In the genomic region with DNA sequence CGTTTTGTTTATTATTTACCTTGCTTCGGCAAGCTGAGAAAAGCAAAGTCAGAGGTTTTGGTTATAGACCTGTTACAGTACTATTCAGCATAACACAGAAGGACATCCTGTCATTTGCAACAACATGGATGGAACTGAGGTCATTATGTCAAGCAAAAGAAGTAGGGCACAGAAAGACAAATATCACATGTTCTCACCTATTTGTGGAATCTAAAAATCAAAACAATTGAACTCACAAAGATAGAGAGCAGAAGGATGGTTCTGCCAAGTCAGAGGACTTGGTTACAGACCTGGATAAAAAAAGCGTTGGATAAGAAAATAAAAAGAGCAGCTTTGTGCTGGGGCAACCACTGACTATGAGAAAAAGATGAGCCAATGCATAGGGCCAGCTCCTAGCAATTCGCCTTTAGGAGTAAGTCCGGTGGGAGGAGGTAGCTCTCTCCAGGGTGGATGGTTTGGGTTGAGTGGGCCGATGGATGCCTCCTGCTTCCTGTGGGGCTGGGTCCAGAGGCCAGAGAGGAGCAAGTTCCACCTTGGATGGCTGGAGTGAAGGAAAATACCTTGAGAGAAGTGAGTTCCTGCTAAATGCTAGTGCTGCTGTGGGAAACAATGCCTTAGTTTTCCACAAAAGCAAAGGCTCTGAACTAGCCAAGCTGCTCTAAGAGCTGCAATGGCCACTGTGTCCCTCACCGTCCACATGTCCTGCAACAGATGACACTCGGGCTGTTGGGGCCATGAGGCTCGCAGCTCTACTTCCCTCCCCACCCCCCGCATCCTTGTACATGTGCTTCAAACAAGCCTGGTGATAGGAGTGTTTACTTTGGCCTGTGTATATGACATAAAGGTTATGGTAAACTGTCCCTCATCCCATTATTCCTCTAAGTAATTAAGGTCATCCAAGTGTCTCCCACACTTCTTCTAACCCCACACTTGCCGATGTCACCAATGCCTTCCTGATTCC, we compare ENCODE assay signal across 26 cellular contexts. TPM values are rescaled to one million over a fixed set of nuclear protein-coding genes. Genes with fewer than 3 reads are reported as not detected.
DNase-seq lines count a peak whose midpoint lies in the region; ATAC-seq, FAIRE-seq and TF ChIP-seq lines count a peak whose summit lies in the region.
"Had no signal": no experiment of that assay in that cellular context is flagged by ENCODE, and none has a peak within 500 bp of the region (broad histone marks: within the 10 kb centered on the region; RNA-seq: fewer than 3 reads in every experiment).

No MANE protein-coding gene starts in this region.

- H4K20me1 ChIP-seq in HepG2 (ENCODE audit: insufficient read depth, low read length) = no peaks in the 10 kb centered on the region
- H4K20me1 ChIP-seq: BLaER1 treated with 17β-estradiol and CSF1 and Interleukin-3, amounts not matched to agents 10 nM and 100 nM had no signal

- no peaks in the 10 kb centered on the region for H3K79me2 ChIP-seq in HepG2 (ENCODE audit: insufficient read depth, low read length)

- no peaks in the 10 kb centered on the region for H3K36me3 Mint-ChIP-seq in nephron progenitor cell (ENCODE audit: low read depth)
- H3K36me3 Mint-ChIP-seq: CD4-positive, alpha-beta memory T cell had no signal

- peaks cover 11% of the 10 kb centered on the region for H3K4me1 Mint-ChIP-seq in nephron progenitor cell

- ATAC-seq in Panc1 (peak; percentile 42; the same call in 1 of the 2 replicates), HepG2 (peak; percentile 28)
- ATAC-seq: A549, GM12878, GM23338, HCT116 had no signal

- H3K27me3 Mint-ChIP-seq in nephron progenitor cell (ENCODE audit: low read depth, poor library complexity) = no peaks in the 10 kb centered on the region

- no peak; a peak in 1 of 4 replicates for TF ChIP-seq EP300 in HepG2 (IDR thresholded peaks at IDR 0.05; ENCODE audit: low read depth in 2 of 2, low read length in 2 of 2)
- TF ChIP-seq EP300 in HepG2 (CRISPR knock-in tag; IDR thresholded peaks at IDR 0.05; ENCODE audit: borderline replicate concordance) = no peak

- no peaks in the 10 kb centered on the region for H3K27me3 ChIP-seq in Panc1 (ENCODE audit: control insufficient read depth, insufficient read depth, low read length)
- H3K27me3 ChIP-seq in HepG2 (ENCODE audit: control insufficient read depth in 1 of 2, insufficient read depth in 2 of 2, low read length in 2 of 2) = no peaks in the 10 kb centered on the region
- H3K27me3 ChIP-seq: BE2C; BLaER1 treated with 17β-estradiol and CSF1 and Interleukin-3, amounts not matched to agents 10 nM and 100 nM had no signal

- H3K4me3 ChIP-seq in Panc1 (ENCODE audit: low read depth in 2 of 2, low read length in 2 of 2) (no peak overlapping the region), HepG2 (replicated peaks in 1 of 3; ENCODE audit: insufficient read depth in 1 of 3, low read depth in 2 of 3, low read length in 3 of 3) (no peak overlapping the region)
- H3K4me3 ChIP-seq: A549; BLaER1 treated with 17β-estradiol and CSF1 and Interleukin-3, amounts not matched to agents 10 nM and 100 nM; GM12878; GM23338 had no signal

- in situ Hi-C loops in Panc1 (cut with HindIII; ENCODE audit: low pct_unique_long_range_greater_than_20kb, low sequenced_read_pairs) (no loop called here), HepG2 (cut with HindIII; ENCODE audit: extremely low pct_ligation_motif_present, low pct_unique_long_range_greater_than_20kb) (no loop called here)

- no peak overlapping the region for H3K4me3 Mint-ChIP-seq in nephron progenitor cell
- H3K4me3 Mint-ChIP-seq: CD4-positive, alpha-beta memory T cell; GM23338; H9 had no signal

- H3K4me1 ChIP-seq in Panc1 (ENCODE audit: control insufficient read depth, insufficient read depth, low read length) (no peaks in the 10 kb centered on the region), HepG2 (ENCODE audit: insufficient read depth, low read length) (peaks cover 73% of the 10 kb centered on the region)
- H3K4me1 ChIP-seq: BE2C had no signal

- DNase-seq in Panc1 (ENCODE audit: low read depth, low spot score) = no peak
- no peak for DNase-seq in HepG2 (ENCODE audit: low spot score)
- DNase-seq in mucosa of gallbladder (ENCODE audit: low spot score) = peak; percentile 35
- DNase-seq in activated effector memory CD4-positive, alpha-beta T cell treated with Interleukin-2 at 50 U/mL for 16 hours = no peak
- no peak for DNase-seq in nephron progenitor cell
- no peak for DNase-seq in OCI-M1 (lab: John Stamatoyannopoulos, UW)
- no peak for DNase-seq in NCI-H226
- DNase-seq: 8988T; ACHN; AML-193; BE2C; Calu3; CD4-positive, alpha-beta memory T cell; COR-L47; DMS79; EL; GDM1; H9 had no signal

- H3K9me3 ChIP-seq in Panc1 (ENCODE audit: control insufficient read depth, insufficient read depth, low read depth, low read length) = no peaks in the 10 kb centered on the region
- no peaks in the 10 kb centered on the region for H3K9me3 ChIP-seq in HepG2 (ENCODE audit: low read length)
- H3K9me3 ChIP-seq: A549; BE2C; BLaER1 treated with 17β-estradiol and CSF1 and Interleukin-3, amounts not matched to agents 10 nM and 100 nM had no signal

- TF ChIP-seq CTCF in C4-2B (conservative IDR thresholded peaks at IDR 0.05) (no peak), Panc1 (IDR thresholded peaks at IDR 0.05) (no peak), HepG2 (CRISPR knock-in tag; IDR thresholded peaks at IDR 0.05) (no peak), nephron progenitor cell (IDR thresholded peaks at IDR 0.05) (no peak)

- H3K27ac ChIP-seq in C4-2B = peak overlapping the region; percentile 45
- no peak overlapping the region for H3K27ac ChIP-seq in Panc1 (ENCODE audit: low read length)
- H3K27ac ChIP-seq in HepG2 (ENCODE audit: extremely low read length, insufficient read depth, low read length) = no peak overlapping the region
- H3K27ac ChIP-seq: A549; BLaER1 treated with 17β-estradiol and CSF1 and Interleukin-3, amounts not matched to agents 10 nM and 100 nM had no signal

- POLR2A ChIA-PET in Panc1 (lab: Charles Lee) (no interaction called here), HepG2 (lab: Yijun Ruan, JAX) (interaction anchor here (1.1 kb wide), 1 partner anchor 16 kb away, joined by 3 read pairs; no protein-coding TSS in a partner anchor)

- H3K27ac Mint-ChIP-seq in nephron progenitor cell = no peak overlapping the region
- H3K27ac Mint-ChIP-seq: CD4-positive, alpha-beta memory T cell; GM23338; H9 had no signal

- peak overlapping the region; percentile 32 for H3K4me2 ChIP-seq in HepG2 (ENCODE audit: low read depth, low read length)
- H3K4me2 ChIP-seq: A549; BLaER1 treated with 17β-estradiol and CSF1 and Interleukin-3, amounts not matched to agents 10 nM and 100 nM; GM23338 had no signal

- intact Hi-C loops in Panc1 (cut with micrococcal nuclease; ENCODE audit: unreplicated experiment) = no loop called here
- intact Hi-C loops in HepG2 (cut with micrococcal nuclease; ENCODE audit: unreplicated experiment) = no loop called here

- CTCF ChIA-PET in Panc1 (lab: Charles Lee) = no interaction called here
- CTCF ChIA-PET in HepG2 (lab: Yijun Ruan, JAX; ENCODE audit: low intra/inter-chr PET ratio, low total read pairs) = no interaction called here

- H3K36me3 ChIP-seq in Panc1 (ENCODE audit: control insufficient read depth, insufficient read depth, low read length) (no peaks in the 10 kb centered on the region), HepG2 (replicated peaks in 1 of 2; ENCODE audit: control insufficient read depth in 1 of 2, insufficient read depth in 2 of 2, low read length in 2 of 2) (no peaks in the 10 kb centered on the region)
- H3K36me3 ChIP-seq: BE2C; BLaER1 treated with 17β-estradiol and CSF1 and Interleukin-3, amounts not matched to agents 10 nM and 100 nM had no signal

- H2AFZ ChIP-seq in HepG2 (ENCODE audit: low read length) = no peak overlapping the region

- H3K9ac ChIP-seq in HepG2 (ENCODE audit: insufficient read depth, low read depth, low read length) = no peak overlapping the region
- H3K9ac ChIP-seq: BLaER1 treated with 17β-estradiol and CSF1 and Interleukin-3, amounts not matched to agents 10 nM and 100 nM had no signal

- 64% methylated on average over 11 of the region's 11 CpGs for WGBS in HepG2 (ENCODE audit: low lambda C conversion rate)

- no peaks in the 10 kb centered on the region for H3K9me3 Mint-ChIP-seq in nephron progenitor cell
- H3K9me3 Mint-ChIP-seq: GM23338, H9 had no signal

- no peak for TF ChIP-seq RAD21 in HepG2 (CRISPR knock-in tag; IDR thresholded peaks at IDR 0.05)

- no peak for FAIRE-seq in HepG2 (lab: Jason Lieb, UNC)
- FAIRE-seq: A549, GM12878, GM18507 had no signal

- TF ChIP-seq POLR2A in HepG2 (IDR thresholded peaks at IDR 0.05; ENCODE audit: insufficient read depth in 1 of 2, low read depth in 2 of 2, low read length in 2 of 2) = no peak

- BruUV-seq in Panc1 (replicated peaks; lab: Mats Ljungman, UMichigan) = no TSS peak
- no TSS peak for BruUV-seq in HepG2 (replicated peaks; lab: Mats Ljungman, UMichigan)

RNA-seq across cellular contexts. Expression of gene ACOT12, which starts 38.4 kb away (rescaled TPM):
- total RNA-seq in Panc1 (2021; ENCODE audit: unreplicated experiment) (0.74 TPM), HepG2 (2016; rRNA removed; fragmentation: Illumina TruSeq; extraction: Trizol) (not detected in 2 replicates), mucosa of gallbladder (0.75 TPM)
- 0.92 TPM for polyA plus RNA-seq in Panc1 (2012; ENCODE audit: insufficient read length)
- total RNA-seq in HepG2 (2016; cell fraction: cytosol; rRNA removed; fragmentation: Illumina TruSeq; extraction: Trizol; ENCODE audit: low read depth) = not detected in 2 replicates
- not detected in 2 replicates for total RNA-seq in HepG2 (2016; cell fraction: insoluble cytoplasmic fraction; rRNA removed; fragmentation: Illumina TruSeq; extraction: Trizol)
- not detected in 2 replicates for total RNA-seq in HepG2 (2016; cell fraction: membrane; rRNA removed; fragmentation: Illumina TruSeq; extraction: Trizol)
- not detected in 2 replicates for total RNA-seq in HepG2 (2016; cell fraction: nucleus; rRNA removed; fragmentation: Illumina TruSeq; extraction: Trizol)
- polyA plus RNA-seq in HepG2 (2011; rRNA removed) = not detected in 2 replicates
- not detected in 2 replicates for polyA plus RNA-seq in HepG2 (2011; cell fraction: cytosol; rRNA removed)
- polyA plus RNA-seq in HepG2 (2011; cell fraction: nucleus; rRNA removed) = 0.05 TPM in 1 of 2 replicates, not detected in the other
- 0.09 TPM in 1 of 2 replicates, not detected in the other for polyA plus RNA-seq in HepG2 (2012)
- not detected in 2 replicates for polyA plus RNA-seq in HepG2 (2016; cell fraction: cytosol; fragmentation: Illumina TruSeq; extraction: Trizol; ENCODE audit: low read depth)
- polyA plus RNA-seq in HepG2 (2016; cell fraction: insoluble cytoplasmic fraction; fragmentation: Illumina TruSeq; extraction: Trizol; ENCODE audit: low read depth) = not detected in 2 replicates
- not detected in 2 replicates for polyA plus RNA-seq in HepG2 (2016; cell fraction: membrane; fragmentation: Illumina TruSeq; extraction: Trizol; ENCODE audit: low read depth)
- 0.29 TPM in 1 of 2 replicates, not detected in the other for polyA plus RNA-seq in HepG2 (2016; cell fraction: nucleus; fragmentation: Illumina TruSeq; extraction: Trizol; ENCODE audit: insufficient read depth, low read depth)
- polyA minus RNA-seq in HepG2 (2011; rRNA and poly(A)+ RNA removed; ENCODE audit: low replicate concordance) = not detected in 2 replicates
- polyA minus RNA-seq in HepG2 (2011; cell fraction: cytosol; rRNA and poly(A)+ RNA removed) = not detected in 2 replicates
- not detected in 2 replicates for polyA minus RNA-seq in HepG2 (2011; cell fraction: nucleus; rRNA and poly(A)+ RNA removed)
- total RNA-seq: GM12878, GM23338, H4, H9 had no signal
- polyA plus RNA-seq: CD4-positive, alpha-beta memory T cell had no signal

RNA-seq across cellular contexts. Expression of gene ZCCHC9, which starts 54.2 kb away (rescaled TPM):
- total RNA-seq in Panc1 (2021; ENCODE audit: unreplicated experiment) (41.5 TPM), HepG2 (2016; rRNA removed; fragmentation: Illumina TruSeq; extraction: Trizol) (52.5 and 70.7 TPM in 2 replicates), mucosa of gallbladder (26.8 TPM)
- polyA plus RNA-seq in Panc1 (2012; ENCODE audit: insufficient read length) = 19.9 TPM
- 25.2 and 26.8 TPM in 2 replicates for total RNA-seq in HepG2 (2016; cell fraction: cytosol; rRNA removed; fragmentation: Illumina TruSeq; extraction: Trizol; ENCODE audit: low read depth)
- 52.8 and 69.9 TPM in 2 replicates for total RNA-seq in HepG2 (2016; cell fraction: insoluble cytoplasmic fraction; rRNA removed; fragmentation: Illumina TruSeq; extraction: Trizol)
- 46.9 and 48.3 TPM in 2 replicates for total RNA-seq in HepG2 (2016; cell fraction: membrane; rRNA removed; fragmentation: Illumina TruSeq; extraction: Trizol)
- total RNA-seq in HepG2 (2016; cell fraction: nucleus; rRNA removed; fragmentation: Illumina TruSeq; extraction: Trizol) = 26.3 and 28.6 TPM in 2 replicates
- 20.1 and 28.7 TPM in 2 replicates for polyA plus RNA-seq in HepG2 (2011; rRNA removed)
- 10.2 and 15.7 TPM in 2 replicates for polyA plus RNA-seq in HepG2 (2011; cell fraction: cytosol; rRNA removed)
- 7.6 and 12.3 TPM in 2 replicates for polyA plus RNA-seq in HepG2 (2011; cell fraction: nucleus; rRNA removed)
- 29.6 and 38.6 TPM in 2 replicates for polyA plus RNA-seq in HepG2 (2012)
- 26.9 and 35.4 TPM in 2 replicates for polyA plus RNA-seq in HepG2 (2016; cell fraction: cytosol; fragmentation: Illumina TruSeq; extraction: Trizol; ENCODE audit: low read depth)
- 89.5 and 100 TPM in 2 replicates for polyA plus RNA-seq in HepG2 (2016; cell fraction: insoluble cytoplasmic fraction; fragmentation: Illumina TruSeq; extraction: Trizol; ENCODE audit: low read depth)
- 41.3 and 43.4 TPM in 2 replicates for polyA plus RNA-seq in HepG2 (2016; cell fraction: membrane; fragmentation: Illumina TruSeq; extraction: Trizol; ENCODE audit: low read depth)
- polyA plus RNA-seq in HepG2 (2016; cell fraction: nucleus; fragmentation: Illumina TruSeq; extraction: Trizol; ENCODE audit: insufficient read depth, low read depth) = 57.8 and 58.2 TPM in 2 replicates
- polyA minus RNA-seq in HepG2 (2011; rRNA and poly(A)+ RNA removed; ENCODE audit: low replicate concordance) = 3.6 and 4.8 TPM in 2 replicates
- 9.1 and 10.1 TPM in 2 replicates for polyA minus RNA-seq in HepG2 (2011; cell fraction: cytosol; rRNA and poly(A)+ RNA removed)
- 15.5 and 19.0 TPM in 2 replicates for polyA minus RNA-seq in HepG2 (2011; cell fraction: nucleus; rRNA and poly(A)+ RNA removed)
